Comparison of ENCODE assay signal across 12 cellular contexts in the genomic region with DNA sequence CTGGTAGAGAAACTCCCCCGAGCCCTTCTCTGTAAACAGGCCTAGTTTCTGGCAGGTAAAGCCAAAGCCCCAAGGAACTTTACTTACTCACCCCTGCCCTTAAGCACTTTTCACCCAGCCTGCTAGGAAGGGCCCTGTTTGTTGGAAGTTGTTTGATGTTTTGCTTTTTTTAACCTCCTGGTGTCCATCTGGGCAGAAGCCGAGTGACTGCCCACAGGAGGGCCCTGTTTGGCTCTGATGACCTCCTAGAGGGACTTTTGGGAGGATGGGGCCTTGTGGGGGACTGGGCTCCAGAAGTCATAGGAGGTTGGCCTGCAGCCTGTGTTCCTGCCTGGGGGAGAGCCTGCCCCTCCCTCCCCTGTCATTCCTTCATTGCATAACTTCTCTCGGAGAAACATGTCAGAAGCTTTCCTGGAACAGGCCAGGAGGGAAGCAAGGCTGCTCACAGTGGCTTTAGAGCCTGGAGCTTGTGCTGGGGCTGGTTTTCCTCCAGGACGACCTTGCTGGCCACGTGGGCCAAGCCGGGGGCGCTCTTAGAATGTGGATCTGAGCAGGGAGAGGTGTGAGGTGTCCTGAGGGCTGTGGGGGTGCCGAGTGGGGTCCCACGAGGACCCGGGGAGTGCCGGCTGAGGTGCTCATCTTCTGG. TPM values are rescaled to one million over a fixed set of nuclear protein-coding genes. Genes with fewer than 3 reads are reported as not detected.
DNase-seq lines count a peak whose midpoint lies in the region; ATAC-seq, FAIRE-seq and TF ChIP-seq lines count a peak whose summit lies in the region.
"Had no signal": no experiment of that assay in that cellular context is flagged by ENCODE, and none has a peak within 500 bp of the region (broad histone marks: within the 10 kb centered on the region; RNA-seq: fewer than 3 reads in every experiment).

No MANE protein-coding gene starts in this region.

- ATAC-seq in HG02642 (IDR thresholded peaks at IDR 0.05; ENCODE audit: poor library complexity, unreplicated experiment): no peak
- ATAC-seq: activated T-cell treated with anti-CD3 and anti-CD28 coated beads, Interleukin-2, amount 50 U/mL, for 72 hours had no signal

- H3K27ac Mint-ChIP-seq in activated naive CD4-positive, alpha-beta T cell treated with anti-CD3 and anti-CD28 coated beads, Interleukin-2, amount 10 ng/mL, durations not matched to agents 7 days and 5 days: no peak overlapping the region
- H3K27ac Mint-ChIP-seq: activated T-cell treated with anti-CD3 and anti-CD28 coated beads, Interleukin-2, amount 50 U/mL, for 72 hours had no signal

- no peaks in the 10 kb centered on the region for H3K27me3 ChIP-seq in GM23248 (replicated peaks; ENCODE audit: insufficient read depth)
- H3K27me3 ChIP-seq in bronchial epithelial cell (ENCODE audit: control insufficient read depth, insufficient read depth, low read length): no peaks in the 10 kb centered on the region
- no peaks in the 10 kb centered on the region for H3K27me3 ChIP-seq in skeletal muscle tissue (ENCODE audit: control insufficient read depth in 3 of 3, insufficient read depth in 3 of 3, low read length in 3 of 3)
- H3K27me3 ChIP-seq: SJSA1 had no signal

- no peaks in the 10 kb centered on the region for H3K27me3 Mint-ChIP-seq in activated naive CD4-positive, alpha-beta T cell treated with anti-CD3 and anti-CD28 coated beads, Interleukin-2, amount 10 ng/mL, durations not matched to agents 7 days and 5 days

- no peaks in the 10 kb centered on the region for H3K9me3 ChIP-seq in GM23248 (ENCODE audit: low read depth)
- no peaks in the 10 kb centered on the region for H3K9me3 ChIP-seq in skeletal muscle tissue (ENCODE audit: control insufficient read depth in 3 of 3, low read length in 3 of 3)

- H3K4me1 Mint-ChIP-seq in activated naive CD4-positive, alpha-beta T cell treated with anti-CD3 and anti-CD28 coated beads, Interleukin-2, amount 10 ng/mL, durations not matched to agents 7 days and 5 days: peaks cover 4% of the 10 kb centered on the region

- no peaks in the 10 kb centered on the region for H3K9me2 ChIP-seq in GM23248 (ENCODE audit: insufficient read depth)

- in situ Hi-C loops in GM23248 (cut with MboI): no loop called here

- DNase-seq in GM23248 (peak; percentile 40), bronchial epithelial cell (ENCODE audit: low read depth) (peak; percentile 27), islet precursor cell (peak; percentile 78)
- no peak for DNase-seq in activated naive CD4-positive, alpha-beta T cell (lab: John Stamatoyannopoulos, UW)
- no peak for DNase-seq in stimulated activated CD4-positive, alpha-beta T cell treated with anti-CD3 and anti-CD28 coated beads, Interleukin-4, amount 100 ng/mL, for 24 hours
- no peak for DNase-seq in activated naive CD4-positive, alpha-beta T cell treated with anti-CD3 and anti-CD28 coated beads, Interleukin-2, amount 10 ng/mL, durations not matched to agents 7 days and 5 days
- DNase-seq: activated T-cell treated with anti-CD3 and anti-CD28 coated beads, Interleukin-2, amount 50 U/mL, for 72 hours; GDM1 had no signal

- H3K36me3 Mint-ChIP-seq in activated naive CD4-positive, alpha-beta T cell treated with anti-CD3 and anti-CD28 coated beads, Interleukin-2, amount 10 ng/mL, durations not matched to agents 7 days and 5 days: peaks cover 17% of the 10 kb centered on the region

- no peak overlapping the region for H3K4me2 ChIP-seq in GM23248 (ENCODE audit: unreplicated experiment)
- H3K4me2 ChIP-seq: KMS-11 had no signal

- no peaks in the 10 kb centered on the region for H3K36me3 ChIP-seq in GM23248 (ENCODE audit: low read depth)
- no peaks in the 10 kb centered on the region for H3K36me3 ChIP-seq in bronchial epithelial cell (ENCODE audit: control insufficient read depth, insufficient read depth, low read length)
- H3K36me3 ChIP-seq in skeletal muscle tissue (ENCODE audit: control insufficient read depth in 3 of 3, insufficient read depth in 3 of 3, low read length in 3 of 3): peaks cover 21 to 25% (median 21%) of the 10 kb centered on the region in 3 donors
- H3K36me3 ChIP-seq: SJSA1 had no signal

- H2AFZ ChIP-seq in GM23248: peak overlapping the region; percentile 49; the same call in 1 of the 2 replicates

- no peaks in the 10 kb centered on the region for H4K20me1 ChIP-seq in GM23248 (ENCODE audit: insufficient read depth)

- H3K9ac ChIP-seq in GM23248 (peak overlapping the region; percentile 33), skeletal muscle tissue (ENCODE audit: low read depth in 1 of 3, low read length in 3 of 3) (peak overlapping the region; percentile 75 to 85 (median 82))
- H3K9ac ChIP-seq: KMS-11 had no signal

- no peak for FAIRE-seq in bronchial epithelial cell (lab: Jason Lieb, UNC)

- no peak overlapping the region for H3K4me3 ChIP-seq in GM23248
- H3K4me3 ChIP-seq in bronchial epithelial cell (ENCODE audit: low read depth, low read length): no peak overlapping the region
- H3K4me3 ChIP-seq in skeletal muscle tissue (ENCODE audit: low read length in 3 of 3): peak overlapping the region; percentile 35 to 61 (median 60)
- H3K4me3 ChIP-seq: SJSA1 had no signal

- peaks cover 6% of the 10 kb centered on the region for H3K9me3 Mint-ChIP-seq in activated naive CD4-positive, alpha-beta T cell treated with anti-CD3 and anti-CD28 coated beads, Interleukin-2, amount 10 ng/mL, durations not matched to agents 7 days and 5 days

- no peak for TF ChIP-seq CTCF in bronchial epithelial cell (IDR thresholded peaks at IDR 0.05; ENCODE audit: insufficient read depth, low read length, severe bottlenecking)

- no peak overlapping the region for H3K27ac ChIP-seq in GM23248
- H3K27ac ChIP-seq in skeletal muscle tissue (ENCODE audit: low read depth, low read length): peak overlapping the region; percentile 95
- H3K27ac ChIP-seq: KMS-11, SJSA1 had no signal

- no peaks in the 10 kb centered on the region for H3F3A ChIP-seq in GM23248 (ENCODE audit: insufficient read depth)

- H3K79me2 ChIP-seq in GM23248 (ENCODE audit: insufficient read depth): no peaks in the 10 kb centered on the region

- peaks cover 9% of the 10 kb centered on the region for H3K4me1 ChIP-seq in GM23248 (ENCODE audit: insufficient read depth)
- peaks cover 52 to 85% (median 72%) of the 10 kb centered on the region in 3 donors for H3K4me1 ChIP-seq in skeletal muscle tissue (ENCODE audit: control insufficient read depth in 3 of 3, insufficient read depth in 3 of 3, low read length in 3 of 3)

- CTCF ChIA-PET in activated naive CD4-positive, alpha-beta T cell treated with anti-CD3 and anti-CD28 coated beads, Interleukin-2, amount 10 ng/mL, durations not matched to agents 7 days and 5 days (lab: Charles Lee): no interaction called here

- H3K4me3 Mint-ChIP-seq in activated naive CD4-positive, alpha-beta T cell treated with anti-CD3 and anti-CD28 coated beads, Interleukin-2, amount 10 ng/mL, durations not matched to agents 7 days and 5 days: no peak overlapping the region
- H3K4me3 Mint-ChIP-seq: activated T-cell treated with anti-CD3 and anti-CD28 coated beads, Interleukin-2, amount 50 U/mL, for 72 hours had no signal

- WGBS in GM23248 (ENCODE audit: low coverage in 1 of 2, low lambda C conversion rate in 2 of 2, missing lambda C conversion rate in 2 of 2), 2 experiments: 48 to 51% methylated on average over 11 of the region's 11 CpGs

RNA-seq across cellular contexts. Expression of gene COQ8A, which starts 33.9 kb away (rescaled TPM):
- total RNA-seq in GM23248 (2014; rRNA removed; shearing (Covaris generic)): 8.3 and 10.5 TPM in 2 replicates
- 7.9 and 8.7 TPM in 2 replicates for polyA plus RNA-seq in GM23248 (2016; fragmentation: Nextera tagmentation; extraction: Ambion mirVana)
- 2.3 and 6.1 TPM in 2 replicates for total RNA-seq in bronchial epithelial cell
- total RNA-seq in skeletal muscle tissue: 64.7 TPM

Comparison
In these comparisons a context has a peak if more than half of its experiments do, and no peak if none do; other contexts are left out.
1. DNase-seq: peak in GM23248 (single experiment), bronchial epithelial cell (single experiment) and islet precursor cell (single experiment); none in activated naive CD4-positive, alpha-beta T cell (0 of 4), stimulated activated CD4-positive, alpha-beta T cell treated with anti-CD3 and anti-CD28 coated beads, Interleukin-4, amount 100 ng/mL, for 24 hours (single experiment) and activated naive CD4-positive, alpha-beta T cell treated with anti-CD3 and anti-CD28 coated beads, Interleukin-2, amount 10 ng/mL, durations not matched to agents 7 days and 5 days (single experiment).
2. H3K4me3 ChIP-seq: peak in skeletal muscle tissue (3 of 3); none in GM23248 (single experiment) and bronchial epithelial cell (single experiment).